ENCODE assay signal across 18 cellular contexts in the genomic region with DNA sequence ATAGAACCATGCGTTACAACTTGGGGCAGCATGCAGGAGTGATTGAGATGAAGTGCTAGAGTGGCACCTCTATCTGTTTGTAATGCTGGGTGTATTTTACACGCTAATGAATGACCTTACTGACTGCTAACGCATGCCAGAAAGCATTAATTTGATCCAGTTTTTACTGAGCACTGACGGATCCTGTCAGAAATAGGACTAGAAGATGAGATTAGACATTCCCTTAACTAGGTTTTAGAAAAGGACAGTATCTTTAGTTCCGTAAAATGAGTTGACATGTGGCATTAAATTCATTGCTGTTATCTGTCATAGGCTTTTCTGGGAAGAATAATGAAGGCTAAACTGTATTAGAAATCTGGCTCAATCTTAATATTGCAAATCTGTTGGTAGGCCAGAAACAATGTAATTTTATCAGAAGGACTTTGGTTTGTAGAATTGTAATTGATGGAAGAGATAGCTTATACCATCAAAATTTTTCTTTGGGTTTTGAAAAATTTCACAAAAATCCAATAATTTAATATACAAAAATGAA.
DNase-seq lines count a peak whose midpoint lies in the region; ATAC-seq and TF ChIP-seq lines count a peak whose summit lies in the region.
"Had no signal": no experiment of that assay in that cellular context is flagged by ENCODE, and none has a peak within 500 bp of the region (broad histone marks: within the 10 kb centered on the region; RNA-seq: fewer than 3 reads in every experiment).

No MANE protein-coding gene starts in this region.

- no peak overlapping the region for H3K4me3 ChIP-seq in SJCRH30
- H3K4me3 ChIP-seq: BLaER1 had no signal

- no peaks in the 10 kb centered on the region for H3K27me3 ChIP-seq in SJCRH30
- H3K27me3 ChIP-seq: BE2C, BLaER1 had no signal

- peaks cover 1% of the 10 kb centered on the region; the same call in 1 of the 2 replicates for H3K9me3 ChIP-seq in SJCRH30 (replicated peaks)
- H3K9me3 ChIP-seq: BE2C, BLaER1, Caco-2 had no signal

- H3K27ac ChIP-seq in SJCRH30 = peak overlapping the region; percentile 34
- H3K27ac ChIP-seq: BLaER1 had no signal

- ATAC-seq in SK-N-SH treated with all-trans-retinoic acid at 6 μM for 48 hours (no peak), HG03159 (IDR thresholded peaks at IDR 0.05; ENCODE audit: unreplicated experiment) (no peak)

- H3K4me1 ChIP-seq in SJCRH30 = peaks cover 32% of the 10 kb centered on the region
- H3K4me1 ChIP-seq: BE2C, BLaER1, Caco-2 had no signal

- DNase-seq in SJCRH30 (no peak), SK-N-DZ (ENCODE audit: low spot score) (peak; percentile 88), NCI-H2227 treated with DMSO at 0.1 percent for 48 hours (lab: John Stamatoyannopoulos, UW) (no peak)
- DNase-seq in activated CD8-positive, alpha-beta memory T cell treated with anti-CD3 and anti-CD28 coated beads, Interleukin-2, amount 50 U/mL, for 4 hours = no peak
- DNase-seq: 8988T; ACHN; BE2C; C1 segment of cervical spinal cord; Caco-2; Calu3; CD4-positive, alpha-beta memory T cell; CD4-positive, CD25-positive, alpha-beta regulatory T cell; CD8-positive, alpha-beta memory T cell; DMS79 treated with DMSO at 0.1 percent for 48 hours; GF-D8 had no signal

- no peaks in the 10 kb centered on the region for H3K36me3 ChIP-seq in SJCRH30
- H3K36me3 ChIP-seq: BE2C, BLaER1 had no signal

TF ChIP-seq in SK-N-SH treated with all-trans-retinoic acid at 6 μM for 48 hours, 23 proteins besides CTCF, POLR2A, EP300 and RAD21:
- TF ChIP-seq ZNF70 (CRISPR knock-in tag; IDR thresholded peaks at IDR 0.05) (no peak), ISL1 (CRISPR knock-in tag; IDR thresholded peaks at IDR 0.05) (peak; percentile 51; the same call in 1 of the 2 replicates)
- TF ChIP-seq, protein P1, sequence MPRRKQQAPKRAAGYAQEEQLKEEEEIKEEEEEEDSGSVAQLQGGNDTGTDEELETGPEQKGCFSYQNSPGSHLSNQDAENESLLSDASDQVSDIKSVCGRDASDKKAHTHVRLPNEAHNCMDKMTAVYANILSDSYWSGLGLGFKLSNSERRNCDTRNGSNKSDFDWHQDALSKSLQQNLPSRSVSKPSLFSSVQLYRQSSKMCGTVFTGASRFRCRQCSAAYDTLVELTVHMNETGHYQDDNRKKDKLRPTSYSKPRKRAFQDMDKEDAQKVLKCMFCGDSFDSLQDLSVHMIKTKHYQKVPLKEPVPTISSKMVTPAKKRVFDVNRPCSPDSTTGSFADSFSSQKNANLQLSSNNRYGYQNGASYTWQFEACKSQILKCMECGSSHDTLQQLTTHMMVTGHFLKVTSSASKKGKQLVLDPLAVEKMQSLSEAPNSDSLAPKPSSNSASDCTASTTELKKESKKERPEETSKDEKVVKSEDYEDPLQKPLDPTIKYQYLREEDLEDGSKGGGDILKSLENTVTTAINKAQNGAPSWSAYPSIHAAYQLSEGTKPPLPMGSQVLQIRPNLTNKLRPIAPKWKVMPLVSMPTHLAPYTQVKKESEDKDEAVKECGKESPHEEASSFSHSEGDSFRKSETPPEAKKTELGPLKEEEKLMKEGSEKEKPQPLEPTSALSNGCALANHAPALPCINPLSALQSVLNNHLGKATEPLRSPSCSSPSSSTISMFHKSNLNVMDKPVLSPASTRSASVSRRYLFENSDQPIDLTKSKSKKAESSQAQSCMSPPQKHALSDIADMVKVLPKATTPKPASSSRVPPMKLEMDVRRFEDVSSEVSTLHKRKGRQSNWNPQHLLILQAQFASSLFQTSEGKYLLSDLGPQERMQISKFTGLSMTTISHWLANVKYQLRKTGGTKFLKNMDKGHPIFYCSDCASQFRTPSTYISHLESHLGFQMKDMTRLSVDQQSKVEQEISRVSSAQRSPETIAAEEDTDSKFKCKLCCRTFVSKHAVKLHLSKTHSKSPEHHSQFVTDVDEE (CRISPR knock-in tag; IDR thresholded peaks at IDR 0.05) = no peak
